ENCODE assay signal across 28 cellular contexts in genomic region chr12:25733541-25733940, GRCh38.
"Had no signal": no experiment of that assay in that cellular context is flagged by ENCODE, and none has a peak within 500 bp of the region (broad histone marks: within the 10 kb centered on the region; RNA-seq: fewer than 3 reads in every experiment).

No MANE protein-coding gene starts in this region.

- H3K4me3 ChIP-seq: adrenal gland, ascending aorta, body of pancreas, breast epithelium, cardiac muscle cell had no signal

- H3K27me3 ChIP-seq: adrenal gland, ascending aorta, body of pancreas, brain microvascular endothelial cell, breast epithelium, cardiac muscle cell had no signal

- H3K4me1 ChIP-seq: adrenal gland, ascending aorta, body of pancreas, breast epithelium had no signal

- H3K27ac ChIP-seq: adrenal gland, ascending aorta, body of pancreas, brain microvascular endothelial cell, breast epithelium, cardiac muscle cell had no signal

- DNase-seq: activated effector memory CD4-positive, alpha-beta T cell treated with anti-CD3 and anti-CD28 coated beads, Interleukin-2, amount 50 U/mL, for 16 hours; activated effector memory CD4-positive, alpha-beta T cell treated with Interleukin-2 at 50 U/mL for 16 hours; activated gamma-delta T cell; activated gamma-delta T cell treated with Interleukin-2 at 50 U/mL for 16 hours; activated naive CD4-positive, alpha-beta T cell; activated naive CD4-positive, alpha-beta T cell treated with anti-CD3 and anti-CD28 coated beads for 36 hours; activated naive CD4-positive, alpha-beta T cell treated with anti-CD3 and anti-CD28 coated beads, Interleukin-2, amount 10 ng/mL, durations not matched to agents 7 days and 5 days; activated naive CD4-positive, alpha-beta T cell treated with anti-CD3 and anti-CD28 coated beads, Interleukin-2, amount 50 U/mL, for 16 hours; activated naive CD4-positive, alpha-beta T cell treated with Interleukin-2 at 50 U/mL for 16 hours; activated naive CD8-positive, alpha-beta T cell treated with anti-CD3 and anti-CD28 coated beads for 36 hours; activated naive CD8-positive, alpha-beta T cell treated with anti-CD3 and anti-CD28 coated beads, Interleukin-2, amount 10 ng/mL, durations not matched to agents 7 days and 5 days; activated naive CD8-positive, alpha-beta T cell treated with anti-CD3 and anti-CD28 coated beads, Interleukin-2, amount 50 U/mL, for 24 hours; activated T-cell treated with anti-CD3 and anti-CD28 coated beads, Interleukin-2, amount 50 U/mL, for 4 hours; activated T-cell treated with anti-CD3 and anti-CD28 coated beads, Interleukin-2, amount 50 U/mL, for 48 hours; activated T-cell treated with anti-CD3 and anti-CD28 coated beads, Interleukin-2, amount 50 U/mL, for 72 hours; adrenal gland; amniotic stem cell; amygdala; anterior cingulate cortex; aorta; body of pancreas; brain microvascular endothelial cell; caudate nucleus; central memory CD4-positive, alpha-beta T cell; cerebellar nuclear complex had no signal

- H3K9me3 ChIP-seq: adrenal gland, ascending aorta, body of pancreas, breast epithelium had no signal

- H3K36me3 ChIP-seq: adrenal gland, ascending aorta, brain microvascular endothelial cell, breast epithelium, cardiac muscle cell had no signal
